ENCODE assay signal across 8 cellular contexts in genomic region chr3:126523745-126524428, GRCh38. TPM values are rescaled to one million over a fixed set of nuclear protein-coding genes. Genes with fewer than 3 reads are reported as not detected.
DNase-seq lines count a peak whose midpoint lies in the region; ATAC-seq and TF ChIP-seq lines count a peak whose summit lies in the region.

CHST13 (plus strand) TSS chr3:126524155; CDS start chr3:126524333, 178 bp downstream.

- H3K4me3 ChIP-seq in fibroblast of mammary gland (ENCODE audit: control insufficient read depth, low read depth, low read length) (peak within 1 kb of the TSS; percentile 16), neural cell (ENCODE audit: low read length) (peak within 1 kb of the TSS; percentile 65)

- peak; percentile 63 for ATAC-seq in activated CD4-positive, alpha-beta T cell treated with anti-CD3 and anti-CD28 coated beads for 36 hours
- no peak for ATAC-seq in HG03571 (IDR thresholded peaks at IDR 0.05; ENCODE audit: unreplicated experiment)

- H3K4me2 ChIP-seq in neural cell (ENCODE audit: low read length): peak within 1 kb of the TSS; percentile 44

- H3K27ac Mint-ChIP-seq in activated CD4-positive, alpha-beta T cell treated with anti-CD3 and anti-CD28 coated beads for 36 hours: no peak within 1 kb of the TSS

- no peak for TF ChIP-seq RAD21 in neural cell (conservative IDR thresholded peaks at IDR 0.05)

- H3K79me2 ChIP-seq in neural cell (replicated peaks; ENCODE audit: insufficient read depth, low read length): no peaks in the 10 kb centered on the region

- no peaks in the 10 kb centered on the region for H3K4me1 Mint-ChIP-seq in activated CD4-positive, alpha-beta T cell treated with anti-CD3 and anti-CD28 coated beads for 36 hours

- peaks cover 26% of the 10 kb centered on the region for H3K27me3 ChIP-seq in neural cell (ENCODE audit: insufficient read depth, low read depth, low read length)

- no peaks in the 10 kb centered on the region for H4K20me1 ChIP-seq in neural cell (ENCODE audit: insufficient read depth)

- no peaks in the 10 kb centered on the region for H3K9me3 Mint-ChIP-seq in activated CD4-positive, alpha-beta T cell treated with anti-CD3 and anti-CD28 coated beads for 36 hours (ENCODE audit: low read depth)

- H3K9ac ChIP-seq in neural cell (ENCODE audit: low read length): peak within 1 kb of the TSS; percentile 16

- no peak within 1 kb of the TSS for H2AFZ ChIP-seq in neural cell (ENCODE audit: low read depth, low read length)

- no peaks in the 10 kb centered on the region for H3K9me3 ChIP-seq in neural cell (ENCODE audit: low read length)

- TF ChIP-seq CTCF in fibroblast of mammary gland (conservative IDR thresholded peaks at IDR 0.05; ENCODE audit: control insufficient read depth, insufficient read depth, low read depth, low read length): no peak
- TF ChIP-seq CTCF in neural cell (IDR thresholded peaks at IDR 0.05; ENCODE audit: poor library complexity, severe bottlenecking): peak; percentile 56

- H3K9me2 ChIP-seq in neural cell (ENCODE audit: insufficient read depth, low read length): no peaks in the 10 kb centered on the region

- no peak within 1 kb of the TSS for H3K27ac ChIP-seq in neural cell (ENCODE audit: low read length)

- H3K27me3 Mint-ChIP-seq in activated CD4-positive, alpha-beta T cell treated with anti-CD3 and anti-CD28 coated beads for 36 hours: peaks cover 7% of the 10 kb centered on the region

- CTCF ChIA-PET in activated CD4-positive, alpha-beta T cell treated with anti-CD3 and anti-CD28 coated beads for 36 hours (lab: Charles Lee): interaction anchor here (0.7 to 1.8 kb wide), 3 partner anchors 10 to 217 kb away, joined by 7 to 14 read pairs (median 9); no protein-coding TSS in a partner anchor

- POLR2A ChIA-PET in activated CD4-positive, alpha-beta T cell treated with anti-CD3 and anti-CD28 coated beads for 36 hours (lab: Charles Lee): no interaction called here

- peak; percentile 32 for DNase-seq in activated CD4-positive, alpha-beta T cell treated with anti-CD3 and anti-CD28 coated beads for 36 hours
- no peak for DNase-seq in activated CD4-positive, alpha-beta T cell treated with anti-CD3 and anti-CD28 coated beads, Interleukin-2, amount 50 U/mL, for 1 hour
- DNase-seq in RPMI7951 (ENCODE audit: low read depth): peak; percentile 45
- DNase-seq in fibroblast of mammary gland (ENCODE audit: low read depth): peak; percentile 29
- DNase-seq in superior temporal gyrus (ENCODE audit: extremely low spot score): no peak
- DNase-seq in NCI-H1048 (lab: John Stamatoyannopoulos, UW): no peak

- TF ChIP-seq EP300 in neural cell (conservative IDR thresholded peaks at IDR 0.05; ENCODE audit: poor library complexity, severe bottlenecking): no peak

- H3K36me3 ChIP-seq in neural cell (ENCODE audit: insufficient read depth, low read length): no peaks in the 10 kb centered on the region

- H3K36me3 Mint-ChIP-seq in activated CD4-positive, alpha-beta T cell treated with anti-CD3 and anti-CD28 coated beads for 36 hours (ENCODE audit: low read depth): no peaks in the 10 kb centered on the region

- no peak within 1 kb of the TSS for H3K4me3 Mint-ChIP-seq in activated CD4-positive, alpha-beta T cell treated with anti-CD3 and anti-CD28 coated beads for 36 hours

- H3F3A ChIP-seq in neural cell (ENCODE audit: insufficient read depth, low read length, poor library complexity, severe bottlenecking): no peaks in the 10 kb centered on the region

- intact Hi-C loops in activated CD4-positive, alpha-beta T cell treated with anti-CD3 and anti-CD28 coated beads for 36 hours (cut with DNase I, micrococcal nuclease): loop anchor here in 1 of 2 experiments (5.0 to 10.0 kb wide), 2 partner anchors 933 to 1021 kb away; no protein-coding TSS in a partner anchor

TF ChIP-seq in neural cell, 6 proteins besides CTCF, POLR2A, EP300 and RAD21:
- TF ChIP-seq SMC3 (conservative IDR thresholded peaks at IDR 0.05; ENCODE audit: poor library complexity) (peak; percentile 22), MXI1 (conservative IDR thresholded peaks at IDR 0.05; ENCODE audit: poor library complexity, severe bottlenecking) (peak; percentile 57), REST (IDR thresholded peaks at IDR 0.05; ENCODE audit: borderline replicate concordance) (no peak), EZH2 (IDR thresholded peaks at IDR 0.05; ENCODE audit: borderline replicate concordance, insufficient read depth, low read length, poor library complexity, severe bottlenecking) (no peak), POLR2AphosphoS5 (IDR thresholded peaks at IDR 0.05) (no peak), TAF1 (IDR thresholded peaks at IDR 0.05; ENCODE audit: low read depth) (no peak)

RNA-seq across cellular contexts. Expression of gene CHST13, which starts in this region (rescaled TPM):
- total RNA-seq in activated CD4-positive, alpha-beta T cell treated with anti-CD3 and anti-CD28 coated beads for 36 hours: not detected
- not detected in 2 replicates for total RNA-seq in RPMI7951 (2014; rRNA removed; shearing (Covaris generic))
- not detected in 2 replicates for polyA plus RNA-seq in neural cell
- polyA minus RNA-seq in neural cell: not detected in 2 replicates

Comparison
In these comparisons a context has a peak if more than half of its experiments do, and no peak if none do; other contexts are left out.
1. Peak in DNase-seq and ATAC-seq in activated CD4-positive, alpha-beta T cell treated with anti-CD3 and anti-CD28 coated beads for 36 hours; RNA of the gene not detected or under 1 TPM.
2. Peak in DNase-seq in RPMI7951; RNA of the gene not detected or under 1 TPM.